Comparison of ENCODE assay signal across 1 cellular context in the genomic region with DNA sequence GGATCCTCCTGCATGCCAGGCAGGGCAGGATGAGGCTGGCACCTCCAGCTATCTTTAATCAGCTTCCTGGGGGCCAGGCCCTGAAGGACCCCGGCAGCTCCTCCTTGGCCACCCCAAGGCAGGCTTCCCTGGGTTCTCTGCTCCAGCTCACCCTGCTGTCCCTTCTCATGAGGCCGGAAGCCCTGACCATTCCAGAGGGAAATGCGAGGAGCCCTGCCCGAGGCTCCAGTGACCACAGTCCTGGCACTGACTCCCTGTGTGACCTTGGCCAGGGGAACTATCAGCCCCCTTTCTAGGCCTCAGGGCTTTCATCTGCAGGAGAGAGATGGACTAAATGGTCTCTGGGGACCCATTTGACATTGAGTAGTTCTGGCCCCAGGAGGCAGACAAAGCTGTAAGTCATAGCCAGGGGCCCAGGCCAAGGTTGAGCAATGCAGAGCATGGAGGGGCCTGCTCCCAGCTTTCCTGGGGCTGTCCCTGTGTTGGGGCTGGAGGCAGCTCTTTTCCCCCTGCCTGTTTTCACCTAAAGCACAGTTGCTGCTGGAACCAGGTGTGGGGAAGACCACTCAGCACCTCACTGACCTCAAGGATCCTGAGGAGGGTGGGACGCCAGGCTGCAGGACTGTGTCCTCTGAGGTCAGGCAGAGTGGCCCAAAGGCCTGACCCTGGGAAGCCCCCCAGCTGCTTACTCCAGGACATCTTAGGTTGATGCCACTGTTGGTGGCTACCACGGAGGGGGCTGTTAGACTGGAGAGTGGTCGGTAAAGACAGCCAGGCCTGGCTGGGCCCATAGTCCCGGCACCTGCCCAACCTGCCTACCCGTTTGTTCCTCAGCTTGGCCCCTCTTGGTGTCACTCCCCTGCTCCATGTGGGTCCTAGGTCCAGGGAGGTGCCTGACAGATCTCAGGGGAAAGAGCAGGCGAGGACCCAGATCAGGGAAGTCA.
TF ChIP-seq lines count a peak whose summit lies in the region.

No MANE protein-coding gene starts in this region.

TF ChIP-seq in HepG2, 621 proteins besides CTCF, POLR2A, EP300 and RAD21 (continued from another document and continues in another):
- TF ChIP-seq, protein P1, sequence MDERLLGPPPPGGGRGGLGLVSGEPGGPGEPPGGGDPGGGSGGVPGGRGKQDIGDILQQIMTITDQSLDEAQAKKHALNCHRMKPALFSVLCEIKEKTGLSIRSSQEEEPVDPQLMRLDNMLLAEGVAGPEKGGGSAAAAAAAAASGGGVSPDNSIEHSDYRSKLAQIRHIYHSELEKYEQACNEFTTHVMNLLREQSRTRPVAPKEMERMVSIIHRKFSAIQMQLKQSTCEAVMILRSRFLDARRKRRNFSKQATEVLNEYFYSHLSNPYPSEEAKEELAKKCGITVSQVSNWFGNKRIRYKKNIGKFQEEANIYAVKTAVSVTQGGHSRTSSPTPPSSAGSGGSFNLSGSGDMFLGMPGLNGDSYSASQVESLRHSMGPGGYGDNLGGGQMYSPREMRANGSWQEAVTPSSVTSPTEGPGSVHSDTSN (CRISPR knock-in tag; IDR thresholded peaks at IDR 0.05) = no peak
- TF ChIP-seq ZNF30 (CRISPR knock-in tag; IDR thresholded peaks at IDR 0.05) = no peak
- TF ChIP-seq ZNF616 (CRISPR knock-in tag; IDR thresholded peaks at IDR 0.05; ENCODE audit: low read depth) = no peak
- TF ChIP-seq PPARG (CRISPR knock-in tag; conservative IDR thresholded peaks at IDR 0.05) = peak; percentile 69; the same call in 1 of the 2 replicates
- TF ChIP-seq, protein P2, sequence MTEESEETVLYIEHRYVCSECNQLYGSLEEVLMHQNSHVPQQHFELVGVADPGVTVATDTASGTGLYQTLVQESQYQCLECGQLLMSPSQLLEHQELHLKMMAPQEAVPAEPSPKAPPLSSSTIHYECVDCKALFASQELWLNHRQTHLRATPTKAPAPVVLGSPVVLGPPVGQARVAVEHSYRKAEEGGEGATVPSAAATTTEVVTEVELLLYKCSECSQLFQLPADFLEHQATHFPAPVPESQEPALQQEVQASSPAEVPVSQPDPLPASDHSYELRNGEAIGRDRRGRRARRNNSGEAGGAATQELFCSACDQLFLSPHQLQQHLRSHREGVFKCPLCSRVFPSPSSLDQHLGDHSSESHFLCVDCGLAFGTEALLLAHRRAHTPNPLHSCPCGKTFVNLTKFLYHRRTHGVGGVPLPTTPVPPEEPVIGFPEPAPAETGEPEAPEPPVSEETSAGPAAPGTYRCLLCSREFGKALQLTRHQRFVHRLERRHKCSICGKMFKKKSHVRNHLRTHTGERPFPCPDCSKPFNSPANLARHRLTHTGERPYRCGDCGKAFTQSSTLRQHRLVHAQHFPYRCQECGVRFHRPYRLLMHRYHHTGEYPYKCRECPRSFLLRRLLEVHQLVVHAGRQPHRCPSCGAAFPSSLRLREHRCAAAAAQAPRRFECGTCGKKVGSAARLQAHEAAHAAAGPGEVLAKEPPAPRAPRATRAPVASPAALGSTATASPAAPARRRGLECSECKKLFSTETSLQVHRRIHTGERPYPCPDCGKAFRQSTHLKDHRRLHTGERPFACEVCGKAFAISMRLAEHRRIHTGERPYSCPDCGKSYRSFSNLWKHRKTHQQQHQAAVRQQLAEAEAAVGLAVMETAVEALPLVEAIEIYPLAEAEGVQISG (CRISPR knock-in tag; IDR thresholded peaks at IDR 0.05) = peak; percentile 53; the same call in 1 of the 2 replicates
- no peak for TF ChIP-seq HCFC1 (IDR thresholded peaks at IDR 0.05; ENCODE audit: low read depth, low read length)
- TF ChIP-seq YEATS4 (CRISPR knock-in tag; IDR thresholded peaks at IDR 0.05; ENCODE audit: borderline replicate concordance) = no peak; the same call in none of the 2 replicates
- peak; percentile 76 for TF ChIP-seq FOSL2 (CRISPR knock-in tag; IDR thresholded peaks at IDR 0.05)
- TF ChIP-seq, protein P3, sequence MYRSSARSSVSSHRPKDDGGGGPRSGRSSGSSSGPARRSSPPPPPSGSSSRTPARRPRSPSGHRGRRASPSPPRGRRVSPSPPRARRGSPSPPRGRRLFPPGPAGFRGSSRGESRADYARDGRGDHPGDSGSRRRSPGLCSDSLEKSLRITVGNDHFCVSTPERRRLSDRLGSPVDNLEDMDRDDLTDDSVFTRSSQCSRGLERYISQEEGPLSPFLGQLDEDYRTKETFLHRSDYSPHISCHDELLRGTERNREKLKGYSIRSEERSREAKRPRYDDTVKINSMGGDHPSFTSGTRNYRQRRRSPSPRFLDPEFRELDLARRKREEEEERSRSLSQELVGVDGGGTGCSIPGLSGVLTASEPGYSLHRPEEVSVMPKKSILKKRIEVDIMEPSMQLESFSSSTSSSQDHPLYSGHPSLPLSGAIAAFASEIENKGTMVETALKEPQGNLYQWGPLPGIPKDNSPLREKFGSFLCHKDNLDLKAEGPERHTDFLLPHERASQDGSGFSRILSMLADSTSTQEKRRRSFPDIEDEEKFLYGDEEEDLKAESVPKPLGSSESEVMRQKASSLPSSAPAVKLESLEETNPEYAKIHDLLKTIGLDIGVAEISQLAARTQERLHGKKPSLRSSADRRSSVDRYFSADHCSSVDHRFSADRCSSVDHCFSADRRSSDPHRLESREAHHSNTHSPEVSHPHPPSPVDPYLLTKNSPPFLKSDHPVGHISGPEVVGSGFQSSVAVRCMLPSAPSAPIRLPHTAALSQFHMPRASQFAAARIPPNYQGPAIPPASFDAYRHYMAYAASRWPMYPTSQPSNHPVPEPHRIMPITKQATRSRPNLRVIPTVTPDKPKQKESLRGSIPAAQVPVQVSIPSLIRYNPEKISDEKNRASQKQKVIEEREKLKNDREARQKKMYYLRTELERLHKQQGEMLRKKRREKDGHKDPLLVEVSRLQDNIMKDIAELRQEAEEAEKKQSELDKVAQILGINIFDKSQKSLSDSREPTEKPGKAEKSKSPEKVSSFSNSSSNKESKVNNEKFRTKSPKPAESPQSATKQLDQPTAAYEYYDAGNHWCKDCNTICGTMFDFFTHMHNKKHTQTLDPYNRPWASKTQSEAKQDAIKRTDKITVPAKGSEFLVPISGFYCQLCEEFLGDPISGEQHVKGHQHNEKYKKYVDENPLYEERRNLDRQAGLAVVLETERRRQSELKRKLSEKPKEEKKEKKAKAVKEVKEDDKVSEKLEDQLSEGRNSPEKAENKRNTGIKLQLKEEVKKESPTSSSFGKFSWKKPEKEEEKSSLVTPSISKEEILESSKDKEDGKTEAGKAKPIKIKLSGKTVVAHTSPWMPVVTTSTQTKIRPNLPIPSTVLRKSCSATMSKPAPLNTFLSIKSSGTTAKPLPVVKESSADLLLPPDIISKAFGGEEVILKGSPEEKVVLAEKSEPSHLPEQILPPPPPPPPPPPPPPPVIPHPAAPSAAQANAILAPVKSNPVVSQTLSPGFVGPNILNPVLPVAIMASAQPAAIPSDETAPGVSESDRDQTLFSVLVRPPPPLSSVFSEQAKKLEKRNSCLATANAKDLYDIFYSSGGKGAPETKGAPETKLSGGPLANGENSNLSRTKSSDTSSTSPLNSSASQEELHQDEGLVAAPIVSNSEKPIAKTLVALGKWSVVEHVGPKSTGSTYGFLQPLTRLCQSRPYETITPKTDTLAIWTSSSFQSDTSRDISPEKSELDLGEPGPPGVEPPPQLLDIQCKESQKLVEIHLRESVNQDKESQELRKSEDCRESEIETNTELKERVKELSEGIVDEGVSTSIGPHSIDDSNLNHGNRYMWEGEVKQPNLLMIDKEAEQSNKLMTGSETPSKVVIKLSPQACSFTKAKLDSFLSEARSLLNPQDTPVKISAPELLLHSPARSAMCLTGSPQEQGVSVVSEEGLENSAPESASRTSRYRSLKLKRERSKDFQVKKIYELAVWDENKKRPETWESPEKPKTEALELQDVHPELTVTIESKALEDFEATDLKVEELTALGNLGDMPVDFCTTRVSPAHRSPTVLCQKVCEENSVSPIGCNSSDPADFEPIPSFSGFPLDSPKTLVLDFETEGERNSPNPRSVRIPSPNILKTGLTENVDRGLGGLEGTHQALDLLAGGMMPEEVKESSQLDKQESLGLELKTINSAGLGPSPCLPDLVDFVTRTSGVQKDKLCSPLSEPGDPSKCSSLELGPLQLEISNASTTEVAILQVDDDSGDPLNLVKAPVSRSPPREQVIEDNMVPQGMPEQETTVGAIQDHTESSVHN (CRISPR knock-in tag; IDR thresholded peaks at IDR 0.05) = no peak
- TF ChIP-seq, protein P4, sequence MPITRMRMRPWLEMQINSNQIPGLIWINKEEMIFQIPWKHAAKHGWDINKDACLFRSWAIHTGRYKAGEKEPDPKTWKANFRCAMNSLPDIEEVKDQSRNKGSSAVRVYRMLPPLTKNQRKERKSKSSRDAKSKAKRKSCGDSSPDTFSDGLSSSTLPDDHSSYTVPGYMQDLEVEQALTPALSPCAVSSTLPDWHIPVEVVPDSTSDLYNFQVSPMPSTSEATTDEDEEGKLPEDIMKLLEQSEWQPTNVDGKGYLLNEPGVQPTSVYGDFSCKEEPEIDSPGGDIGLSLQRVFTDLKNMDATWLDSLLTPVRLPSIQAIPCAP (CRISPR knock-in tag; IDR thresholded peaks at IDR 0.05; ENCODE audit: low read depth) = no peak
- peak; percentile 52; the same call in 1 of the 2 replicates for TF ChIP-seq ZNF383 (CRISPR knock-in tag; IDR thresholded peaks at IDR 0.05; ENCODE audit: borderline replicate concordance)
- TF ChIP-seq ZNF124 (CRISPR knock-in tag; IDR thresholded peaks at IDR 0.05) = peak; percentile 73; the same call in 1 of the 2 replicates
- TF ChIP-seq LCORL (IDR thresholded peaks at IDR 0.05) = no peak
- peak; percentile 99 for TF ChIP-seq LCORL (CRISPR knock-in tag; IDR thresholded peaks at IDR 0.05)
- TF ChIP-seq, protein P5, sequence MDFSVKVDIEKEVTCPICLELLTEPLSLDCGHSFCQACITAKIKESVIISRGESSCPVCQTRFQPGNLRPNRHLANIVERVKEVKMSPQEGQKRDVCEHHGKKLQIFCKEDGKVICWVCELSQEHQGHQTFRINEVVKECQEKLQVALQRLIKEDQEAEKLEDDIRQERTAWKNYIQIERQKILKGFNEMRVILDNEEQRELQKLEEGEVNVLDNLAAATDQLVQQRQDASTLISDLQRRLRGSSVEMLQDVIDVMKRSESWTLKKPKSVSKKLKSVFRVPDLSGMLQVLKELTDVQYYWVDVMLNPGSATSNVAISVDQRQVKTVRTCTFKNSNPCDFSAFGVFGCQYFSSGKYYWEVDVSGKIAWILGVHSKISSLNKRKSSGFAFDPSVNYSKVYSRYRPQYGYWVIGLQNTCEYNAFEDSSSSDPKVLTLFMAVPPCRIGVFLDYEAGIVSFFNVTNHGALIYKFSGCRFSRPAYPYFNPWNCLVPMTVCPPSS (IDR thresholded peaks at IDR 0.05) = no peak
- no peak for TF ChIP-seq ATAD3A (CRISPR knock-in tag; IDR thresholded peaks at IDR 0.05)
- peak; percentile 47; the same call in 1 of the 2 replicates for TF ChIP-seq ZNF451 (CRISPR knock-in tag; IDR thresholded peaks at IDR 0.05)
- TF ChIP-seq, protein P6, sequence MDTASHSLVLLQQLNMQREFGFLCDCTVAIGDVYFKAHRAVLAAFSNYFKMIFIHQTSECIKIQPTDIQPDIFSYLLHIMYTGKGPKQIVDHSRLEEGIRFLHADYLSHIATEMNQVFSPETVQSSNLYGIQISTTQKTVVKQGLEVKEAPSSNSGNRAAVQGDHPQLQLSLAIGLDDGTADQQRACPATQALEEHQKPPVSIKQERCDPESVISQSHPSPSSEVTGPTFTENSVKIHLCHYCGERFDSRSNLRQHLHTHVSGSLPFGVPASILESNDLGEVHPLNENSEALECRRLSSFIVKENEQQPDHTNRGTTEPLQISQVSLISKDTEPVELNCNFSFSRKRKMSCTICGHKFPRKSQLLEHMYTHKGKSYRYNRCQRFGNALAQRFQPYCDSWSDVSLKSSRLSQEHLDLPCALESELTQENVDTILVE (CRISPR knock-in tag; IDR thresholded peaks at IDR 0.05) = peak; percentile 82
- TF ChIP-seq KDM5B (CRISPR knock-in tag; IDR thresholded peaks at IDR 0.05; ENCODE audit: borderline replicate concordance) = peak; percentile 25; the same call in 1 of the 2 replicates
- TF ChIP-seq, protein P7, sequence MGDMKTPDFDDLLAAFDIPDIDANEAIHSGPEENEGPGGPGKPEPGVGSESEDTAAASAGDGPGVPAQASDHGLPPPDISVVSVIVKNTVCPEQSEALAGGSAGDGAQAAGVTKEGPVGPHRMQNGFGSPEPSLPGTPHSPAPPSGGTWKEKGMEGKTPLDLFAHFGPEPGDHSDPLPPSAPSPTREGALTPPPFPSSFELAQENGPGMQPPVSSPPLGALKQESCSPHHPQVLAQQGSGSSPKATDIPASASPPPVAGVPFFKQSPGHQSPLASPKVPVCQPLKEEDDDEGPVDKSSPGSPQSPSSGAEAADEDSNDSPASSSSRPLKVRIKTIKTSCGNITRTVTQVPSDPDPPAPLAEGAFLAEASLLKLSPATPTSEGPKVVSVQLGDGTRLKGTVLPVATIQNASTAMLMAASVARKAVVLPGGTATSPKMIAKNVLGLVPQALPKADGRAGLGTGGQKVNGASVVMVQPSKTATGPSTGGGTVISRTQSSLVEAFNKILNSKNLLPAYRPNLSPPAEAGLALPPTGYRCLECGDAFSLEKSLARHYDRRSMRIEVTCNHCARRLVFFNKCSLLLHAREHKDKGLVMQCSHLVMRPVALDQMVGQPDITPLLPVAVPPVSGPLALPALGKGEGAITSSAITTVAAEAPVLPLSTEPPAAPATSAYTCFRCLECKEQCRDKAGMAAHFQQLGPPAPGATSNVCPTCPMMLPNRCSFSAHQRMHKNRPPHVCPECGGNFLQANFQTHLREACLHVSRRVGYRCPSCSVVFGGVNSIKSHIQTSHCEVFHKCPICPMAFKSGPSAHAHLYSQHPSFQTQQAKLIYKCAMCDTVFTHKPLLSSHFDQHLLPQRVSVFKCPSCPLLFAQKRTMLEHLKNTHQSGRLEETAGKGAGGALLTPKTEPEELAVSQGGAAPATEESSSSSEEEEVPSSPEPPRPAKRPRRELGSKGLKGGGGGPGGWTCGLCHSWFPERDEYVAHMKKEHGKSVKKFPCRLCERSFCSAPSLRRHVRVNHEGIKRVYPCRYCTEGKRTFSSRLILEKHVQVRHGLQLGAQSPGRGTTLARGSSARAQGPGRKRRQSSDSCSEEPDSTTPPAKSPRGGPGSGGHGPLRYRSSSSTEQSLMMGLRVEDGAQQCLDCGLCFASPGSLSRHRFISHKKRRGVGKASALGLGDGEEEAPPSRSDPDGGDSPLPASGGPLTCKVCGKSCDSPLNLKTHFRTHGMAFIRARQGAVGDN (CRISPR knock-in tag; IDR thresholded peaks at IDR 0.05) = peak; percentile 96
- no peak for TF ChIP-seq NFE2L1 (CRISPR knock-in tag; IDR thresholded peaks at IDR 0.05; ENCODE audit: borderline replicate concordance)
- peak; percentile 78; the same call in 1 of the 2 replicates for TF ChIP-seq ZNF792 (CRISPR knock-in tag; IDR thresholded peaks at IDR 0.05)
- TF ChIP-seq, protein P8, sequence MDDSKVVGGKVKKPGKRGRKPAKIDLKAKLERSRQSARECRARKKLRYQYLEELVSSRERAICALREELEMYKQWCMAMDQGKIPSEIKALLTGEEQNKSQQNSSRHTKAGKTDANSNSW (CRISPR knock-in tag; IDR thresholded peaks at IDR 0.05; ENCODE audit: borderline replicate concordance) = no peak
- TF ChIP-seq ATF7 (IDR thresholded peaks at IDR 0.05) = no peak
- TF ChIP-seq ATF7 (CRISPR knock-in tag; IDR thresholded peaks at IDR 0.05) = peak; percentile 84
- no peak for TF ChIP-seq MLLT10 (CRISPR knock-in tag; IDR thresholded peaks at IDR 0.05)
- no peak for TF ChIP-seq ZNF674 (CRISPR knock-in tag; IDR thresholded peaks at IDR 0.05; ENCODE audit: low read depth)
- TF ChIP-seq RFX1 (IDR thresholded peaks at IDR 0.05) = no peak
- peak; percentile 10 for TF ChIP-seq STAG1 (CRISPR knock-in tag; IDR thresholded peaks at IDR 0.05)
- no peak for TF ChIP-seq CENPT (CRISPR knock-in tag; IDR thresholded peaks at IDR 0.05; ENCODE audit: low read depth)
- TF ChIP-seq JARID2 (CRISPR knock-in tag; IDR thresholded peaks at IDR 0.05; ENCODE audit: insufficient replicate concordance) = no peak
